ENCODE assay signal across 18 cellular contexts in the genomic region with DNA sequence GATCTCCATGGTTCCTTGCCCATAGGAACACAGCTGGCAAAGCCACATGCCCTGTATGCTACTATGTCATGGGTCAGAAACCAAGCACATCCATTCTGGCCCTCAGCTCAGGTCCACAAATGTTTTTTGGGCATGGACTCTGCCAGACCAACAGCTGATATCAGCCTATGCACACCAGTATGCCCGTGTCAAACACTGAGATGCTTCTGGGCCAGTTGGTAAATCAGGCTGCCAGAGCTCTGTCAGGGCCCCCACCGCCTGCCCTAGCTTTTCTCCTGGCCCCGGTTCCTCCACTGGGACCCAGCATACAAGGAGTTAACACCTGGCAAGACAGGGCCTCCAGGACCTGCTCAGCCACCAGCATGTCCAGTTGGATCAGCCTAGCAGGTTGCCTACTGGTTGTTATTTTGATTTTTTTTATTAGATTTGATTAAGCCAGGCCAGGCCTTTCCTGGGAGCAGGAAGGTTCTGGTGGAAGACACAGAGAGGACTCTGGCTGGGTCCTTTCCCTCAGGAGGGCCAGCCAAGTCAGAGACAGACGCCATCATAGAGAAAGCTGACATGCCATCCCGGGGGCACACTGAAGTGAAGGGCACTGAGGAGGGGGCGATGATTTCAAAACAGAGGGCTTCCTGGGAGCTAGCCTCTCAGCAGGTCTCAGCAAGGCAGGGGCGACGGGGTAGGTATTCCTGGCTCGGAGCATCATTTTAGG.
A peak's percentile ranks its signal among the peaks of the same experiment; 100 is the strongest.
DNase-seq lines count a peak whose midpoint lies in the region; ATAC-seq and TF ChIP-seq lines count a peak whose summit lies in the region.
"Had no signal": no experiment of that assay in that cellular context is flagged by ENCODE, and none has a peak within 500 bp of the region (broad histone marks: within the 10 kb centered on the region; RNA-seq: fewer than 3 reads in every experiment).

No MANE protein-coding gene starts in this region.

- no peak overlapping the region for H3K4me3 Mint-ChIP-seq in MCF 10A (ENCODE audit: unreplicated experiment)
- H3K4me3 Mint-ChIP-seq in activated T-helper 1 cell treated with anti-CD3 and anti-CD28 coated beads, Interleukin-12 subunit alpha, Interleukin-12 subunit beta, Interleukin-2, Interleukin-4 antibody, amounts not matched to agents 30 ng/mL and 10 ng/mL and 1 ng/mL, durations not matched to agents 14 hours and 24 hours and 36 hours: no peak overlapping the region
- H3K4me3 Mint-ChIP-seq: CD14-positive monocyte, GM23338 had no signal

- intact Hi-C loops in right cardiac atrium (cut with DNase I): no loop called here
- intact Hi-C loops in esophagus muscularis mucosa (cut with DNase I): no loop called here
- intact Hi-C loops in prostate gland (cut with DNase I): no loop called here
- intact Hi-C loops in vagina (cut with DNase I): no loop called here
- intact Hi-C loops in MCF 10A (cut with micrococcal nuclease): no loop called here
- intact Hi-C loops in activated T-helper 1 cell treated with anti-CD3 and anti-CD28 coated beads, Interleukin-12 subunit alpha, Interleukin-12 subunit beta, Interleukin-2, Interleukin-4 antibody, amounts not matched to agents 30 ng/mL and 10 ng/mL and 1 ng/mL, durations not matched to agents 14 hours and 24 hours and 36 hours (cut with micrococcal nuclease): no loop called here

- H3K27ac Mint-ChIP-seq in MCF 10A (ENCODE audit: low read depth, unreplicated experiment): no peak overlapping the region
- no peak overlapping the region for H3K27ac Mint-ChIP-seq in activated T-helper 1 cell treated with anti-CD3 and anti-CD28 coated beads, Interleukin-12 subunit alpha, Interleukin-12 subunit beta, Interleukin-2, Interleukin-4 antibody, amounts not matched to agents 30 ng/mL and 10 ng/mL and 1 ng/mL, durations not matched to agents 14 hours and 24 hours and 36 hours
- H3K27ac Mint-ChIP-seq: GM23338 had no signal

- H3K36me3 Mint-ChIP-seq in MCF 10A (ENCODE audit: insufficient read depth, unreplicated experiment): peaks cover 8% of the 10 kb centered on the region
- peaks cover 2% of the 10 kb centered on the region for H3K36me3 Mint-ChIP-seq in activated T-helper 1 cell treated with anti-CD3 and anti-CD28 coated beads, Interleukin-12 subunit alpha, Interleukin-12 subunit beta, Interleukin-2, Interleukin-4 antibody, amounts not matched to agents 30 ng/mL and 10 ng/mL and 1 ng/mL, durations not matched to agents 14 hours and 24 hours and 36 hours (ENCODE audit: low read depth)
- H3K36me3 Mint-ChIP-seq: CD14-positive monocyte had no signal

- H3K36me3 ChIP-seq in right atrium auricular region (peaks cover 63% of the 10 kb centered on the region), esophagus muscularis mucosa (peaks cover 21 to 66% (median 57%) of the 10 kb centered on the region in 4 donors), prostate gland (no peaks in the 10 kb centered on the region), vagina (peaks cover 0 to 13% of the 10 kb centered on the region in 2 donors)

- H3K27me3 ChIP-seq in right atrium auricular region (no peaks in the 10 kb centered on the region), right cardiac atrium (ENCODE audit: control insufficient read depth, insufficient read depth) (no peaks in the 10 kb centered on the region), esophagus muscularis mucosa (no peaks in the 10 kb centered on the region), prostate gland (replicated peaks; ENCODE audit: insufficient read depth) (no peaks in the 10 kb centered on the region), vagina (no peaks in the 10 kb centered on the region)

- TF ChIP-seq CTCF in right atrium auricular region (IDR thresholded peaks at IDR 0.05): no peak
- no peak for TF ChIP-seq CTCF in esophagus muscularis mucosa (IDR thresholded peaks at IDR 0.05)
- TF ChIP-seq CTCF in prostate gland (IDR thresholded peaks at IDR 0.05): peak in 1 of 4 experiments; percentile 11
- TF ChIP-seq CTCF in vagina (IDR thresholded peaks at IDR 0.05): no peak
- no peak for TF ChIP-seq CTCF in MCF 10A (IDR thresholded peaks at IDR 0.05; ENCODE audit: unreplicated experiment)

- WGBS in right cardiac atrium: 73% methylated on average over 9 of the region's 9 CpGs
- WGBS in esophagus muscularis mucosa: 85% methylated on average over 9 of the region's 9 CpGs
- 50% methylated on average over 9 of the region's 9 CpGs for WGBS in prostate gland

- POLR2A ChIA-PET in MCF 10A (lab: Yijun Ruan, JAX): no interaction called here

- peak overlapping the region in 1 of 2 donors; percentile 20 for H3K27ac ChIP-seq in right atrium auricular region
- H3K27ac ChIP-seq in right cardiac atrium (ENCODE audit: low read length): no peak overlapping the region
- peak overlapping the region in 3 of 4 donors; percentile 16 to 42 (median 17) for H3K27ac ChIP-seq in esophagus muscularis mucosa (replicated peaks in 1 of 4)
- peak overlapping the region; percentile 68 to 75 for H3K27ac ChIP-seq in prostate gland
- peak overlapping the region; percentile 88 for H3K27ac ChIP-seq in vagina
- H3K27ac ChIP-seq: HL-60 had no signal

- peaks cover 16% of the 10 kb centered on the region for H3K4me1 Mint-ChIP-seq in MCF 10A (ENCODE audit: insufficient read depth, unreplicated experiment)
- H3K4me1 Mint-ChIP-seq in activated T-helper 1 cell treated with anti-CD3 and anti-CD28 coated beads, Interleukin-12 subunit alpha, Interleukin-12 subunit beta, Interleukin-2, Interleukin-4 antibody, amounts not matched to agents 30 ng/mL and 10 ng/mL and 1 ng/mL, durations not matched to agents 14 hours and 24 hours and 36 hours (ENCODE audit: low read depth): peaks cover 4% of the 10 kb centered on the region
- H3K4me1 Mint-ChIP-seq: CD14-positive monocyte had no signal

- H3K27me3 Mint-ChIP-seq in MCF 10A (ENCODE audit: insufficient read depth, unreplicated experiment): peaks cover 29% of the 10 kb centered on the region
- no peaks in the 10 kb centered on the region for H3K27me3 Mint-ChIP-seq in activated T-helper 1 cell treated with anti-CD3 and anti-CD28 coated beads, Interleukin-12 subunit alpha, Interleukin-12 subunit beta, Interleukin-2, Interleukin-4 antibody, amounts not matched to agents 30 ng/mL and 10 ng/mL and 1 ng/mL, durations not matched to agents 14 hours and 24 hours and 36 hours (ENCODE audit: insufficient read depth)

- H3K9me3 Mint-ChIP-seq in MCF 10A (ENCODE audit: unreplicated experiment): no peaks in the 10 kb centered on the region
- H3K9me3 Mint-ChIP-seq in activated T-helper 1 cell treated with anti-CD3 and anti-CD28 coated beads, Interleukin-12 subunit alpha, Interleukin-12 subunit beta, Interleukin-2, Interleukin-4 antibody, amounts not matched to agents 30 ng/mL and 10 ng/mL and 1 ng/mL, durations not matched to agents 14 hours and 24 hours and 36 hours: no peaks in the 10 kb centered on the region
- H3K9me3 Mint-ChIP-seq: CD14-positive monocyte, GM23338 had no signal

- peaks cover 0 to 51% of the 10 kb centered on the region in 2 donors for H3K4me1 ChIP-seq in right atrium auricular region
- H3K4me1 ChIP-seq in right cardiac atrium (ENCODE audit: control insufficient read depth, insufficient read depth, low read length): peaks cover 19% of the 10 kb centered on the region
- H3K4me1 ChIP-seq in esophagus muscularis mucosa: peaks cover 34 to 56% (median 54%) of the 10 kb centered on the region in 4 donors
- H3K4me1 ChIP-seq in prostate gland (replicated peaks): peaks cover 18% of the 10 kb centered on the region
- H3K4me1 ChIP-seq in vagina: peaks cover 44% of the 10 kb centered on the region

- CTCF ChIA-PET in MCF 10A (lab: Yijun Ruan, JAX): interaction anchor here (0.7 to 5.7 kb wide), 3 partner anchors 25 to 98 kb away, joined by 3 to 26 read pairs (median 3); no protein-coding TSS in a partner anchor

- H3K4me3 ChIP-seq in right atrium auricular region (no peak overlapping the region), right cardiac atrium (ENCODE audit: low read length) (no peak overlapping the region), esophagus muscularis mucosa (no peak overlapping the region), prostate gland (no peak overlapping the region), vagina (no peak overlapping the region)
- H3K4me3 ChIP-seq: GM12878, GM23338 had no signal

- TF ChIP-seq EP300 in esophagus muscularis mucosa (IDR thresholded peaks at IDR 0.05): no peak

- DNase-seq in right atrium auricular region (ENCODE audit: low spot score) (peak; percentile 54), right cardiac atrium (no peak), esophagus muscularis mucosa (ENCODE audit: extremely low spot score) (no peak), prostate gland (ENCODE audit: low spot score) (peak; percentile 42), vagina (ENCODE audit: extremely low spot score in 2 of 2) (peak in 1 of 2 donors; percentile 77), MCF 10A (ENCODE audit: unreplicated experiment) (no peak), NCI-H1048 (lab: John Stamatoyannopoulos, UW) (no peak)
- no peak for DNase-seq in activated T-helper 1 cell treated with anti-CD3 and anti-CD28 coated beads, Interleukin-12 subunit alpha, Interleukin-12 subunit beta, Interleukin-2, Interleukin-4 antibody, amounts not matched to agents 30 ng/mL and 10 ng/mL and 1 ng/mL, durations not matched to agents 14 hours and 24 hours and 36 hours (ENCODE audit: low spot score)
- DNase-seq: COR-L47, DMS53, NCI-H1105, NCI-H1694 treated with DMSO at 0.1 percent for 48 hours, NCI-H345, NCI-H69 had no signal

- ATAC-seq in right cardiac atrium: no peak
- ATAC-seq: GM12878, GM23338 had no signal

- TF ChIP-seq POLR2A in esophagus muscularis mucosa (IDR thresholded peaks at IDR 0.05; ENCODE audit: low read depth) (no peak), prostate gland (IDR thresholded peaks at IDR 0.05) (no peak), vagina (IDR thresholded peaks at IDR 0.05) (no peak)

- H3K9me3 ChIP-seq in right atrium auricular region (no peaks in the 10 kb centered on the region), right cardiac atrium (ENCODE audit: control insufficient read depth, low read length) (no peaks in the 10 kb centered on the region), esophagus muscularis mucosa (no peaks in the 10 kb centered on the region), prostate gland (no peaks in the 10 kb centered on the region), vagina (no peaks in the 10 kb centered on the region)

- BruUV-seq in MCF 10A (replicated peaks; lab: Mats Ljungman, UMichigan): no TSS peak

Comparison
In these comparisons a context has a peak if more than half of its experiments do, and no peak if none do; other contexts are left out.
1. DNase-seq: peak in right atrium auricular region (single experiment) and prostate gland (single experiment); none in right cardiac atrium (0 of 3), esophagus muscularis mucosa (single experiment), MCF 10A (single experiment), activated T-helper 1 cell treated with anti-CD3 and anti-CD28 coated beads, Interleukin-12 subunit alpha, Interleukin-12 subunit beta, Interleukin-2, Interleukin-4 antibody, amounts not matched to agents 30 ng/mL and 10 ng/mL and 1 ng/mL, durations not matched to agents 14 hours and 24 hours and 36 hours (single experiment) and NCI-H1048 (single experiment).